23 cellular contexts compared by ENCODE assay signal in the genomic region with DNA sequence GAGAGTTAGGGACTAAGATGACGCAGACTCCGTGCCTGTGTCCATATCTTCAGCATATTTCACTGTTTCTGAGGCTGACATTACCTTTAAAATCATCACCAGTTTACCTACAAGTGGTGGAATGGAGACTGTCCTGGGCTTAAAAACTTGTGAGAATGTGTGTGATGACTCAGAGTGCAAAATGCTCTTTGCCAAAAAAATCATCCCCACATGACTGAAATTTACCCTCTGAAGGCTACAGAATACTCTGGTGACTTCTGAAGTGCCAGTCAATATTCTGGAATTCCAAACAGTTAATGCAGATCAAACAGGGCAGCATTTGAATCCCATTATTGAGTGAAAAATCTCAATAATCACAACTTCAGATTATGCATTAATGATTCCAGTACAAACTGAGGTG.
"Had no signal": no experiment of that assay in that cellular context is flagged by ENCODE, and none has a peak within 500 bp of the region (broad histone marks: within the 10 kb centered on the region; RNA-seq: fewer than 3 reads in every experiment).

No MANE protein-coding gene starts in this region.

- H3K27ac Mint-ChIP-seq: activated CD4-positive, alpha-beta T cell treated with anti-CD3 and anti-CD28 coated beads for 36 hours; activated CD8-positive, alpha-beta memory T cell treated with anti-CD3 and anti-CD28 coated beads, Interleukin-2, amount 10 ng/mL, durations not matched to agents 7 days and 5 days; activated CD8-positive, alpha-beta T cell treated with anti-CD3 and anti-CD28 coated beads, Interleukin-2, amount 10 ng/mL, durations not matched to agents 7 days and 5 days; activated naive CD4-positive, alpha-beta T cell treated with anti-CD3 and anti-CD28 coated beads, Interleukin-2, amount 50 U/mL, for 24 hours; activated naive CD8-positive, alpha-beta T cell treated with anti-CD3 and anti-CD28 coated beads, Interleukin-2, amount 50 U/mL, for 24 hours; activated T-helper 2 cell treated with anti-CD3 and anti-CD28 coated beads, Interferon-gamma antibody, Interleukin-2, Interleukin-4, amounts not matched to agents 10 μg/mL and 5 μg/mL and 100 μg/mL, durations not matched to agents 14 hours and 24 hours and 36 hours; nephron; progenitor cell of endocrine pancreas had no signal

- H3K4me3 ChIP-seq: colonic mucosa, left ventricle myocardium inferior, lung, skin epidermis, testis, transverse colon had no signal

- H3K4me3 Mint-ChIP-seq: activated CD4-positive, alpha-beta T cell treated with anti-CD3 and anti-CD28 coated beads for 36 hours; activated CD8-positive, alpha-beta memory T cell treated with anti-CD3 and anti-CD28 coated beads, Interleukin-2, amount 10 ng/mL, durations not matched to agents 7 days and 5 days; activated CD8-positive, alpha-beta T cell treated with anti-CD3 and anti-CD28 coated beads, Interleukin-2, amount 10 ng/mL, durations not matched to agents 7 days and 5 days; activated naive CD4-positive, alpha-beta T cell treated with anti-CD3 and anti-CD28 coated beads, Interleukin-2, amount 50 U/mL, for 24 hours; activated naive CD8-positive, alpha-beta T cell treated with anti-CD3 and anti-CD28 coated beads, Interleukin-2, amount 50 U/mL, for 24 hours; nephron had no signal

- H3K27me3 Mint-ChIP-seq: activated CD8-positive, alpha-beta memory T cell treated with anti-CD3 and anti-CD28 coated beads, Interleukin-2, amount 10 ng/mL, durations not matched to agents 7 days and 5 days; activated naive CD4-positive, alpha-beta T cell treated with anti-CD3 and anti-CD28 coated beads, Interleukin-2, amount 50 U/mL, for 24 hours had no signal

- H3K4me1 Mint-ChIP-seq: activated CD4-positive, alpha-beta T cell treated with anti-CD3 and anti-CD28 coated beads for 36 hours; activated CD8-positive, alpha-beta memory T cell treated with anti-CD3 and anti-CD28 coated beads, Interleukin-2, amount 10 ng/mL, durations not matched to agents 7 days and 5 days; activated naive CD4-positive, alpha-beta T cell treated with anti-CD3 and anti-CD28 coated beads, Interleukin-2, amount 50 U/mL, for 24 hours; activated naive CD8-positive, alpha-beta T cell treated with anti-CD3 and anti-CD28 coated beads, Interleukin-2, amount 50 U/mL, for 24 hours; nephron had no signal

- ATAC-seq: activated CD4-positive, alpha-beta T cell treated with anti-CD3 and anti-CD28 coated beads for 36 hours; activated CD8-positive, alpha-beta memory T cell treated with anti-CD3 and anti-CD28 coated beads, Interleukin-2, amount 10 ng/mL, durations not matched to agents 7 days and 5 days; activated CD8-positive, alpha-beta T cell treated with anti-CD3 and anti-CD28 coated beads, Interleukin-2, amount 10 ng/mL, durations not matched to agents 7 days and 5 days; activated naive CD8-positive, alpha-beta T cell treated with anti-CD3 and anti-CD28 coated beads, Interleukin-2, amount 50 U/mL, for 24 hours; sciatic nerve; stimulated activated naive CD8-positive, alpha-beta T cell treated with anti-CD3 and anti-CD28 coated beads, Interleukin-15, Interleukin-2, amounts not matched to agents 100 U/mL and 50 U/mL, for 24 hours had no signal

- DNase-seq: activated CD4-positive, alpha-beta T cell treated with anti-CD3 and anti-CD28 coated beads for 36 hours; activated CD4-positive, CD25-positive, alpha-beta regulatory T cell; activated CD8-positive, alpha-beta memory T cell treated with anti-CD3 and anti-CD28 coated beads, Interleukin-2, amount 10 ng/mL, durations not matched to agents 7 days and 5 days; activated CD8-positive, alpha-beta T cell treated with anti-CD3 and anti-CD28 coated beads, Interleukin-2, amount 10 ng/mL, durations not matched to agents 7 days and 5 days; activated naive CD8-positive, alpha-beta T cell treated with anti-CD3 and anti-CD28 coated beads, Interleukin-2, amount 50 U/mL, for 24 hours; activated T-cell treated with anti-CD3 and anti-CD28 coated beads, Interleukin-2, amount 50 U/mL, for 48 hours; amygdala; colonic mucosa; effector memory CD4-positive, alpha-beta T cell; erythroblast; left ventricle myocardium inferior; stimulated activated CD4-positive, alpha-beta T cell treated with anti-CD3 and anti-CD28 coated beads, Interleukin-12 subunit alpha, Interleukin-12 subunit beta, amount 100 ng/mL, for 4 hours; stimulated activated CD4-positive, alpha-beta T cell treated with anti-CD3 and anti-CD28 coated beads, Interleukin-4, amount 100 ng/mL, for 1 hour; stimulated activated naive CD8-positive, alpha-beta T cell treated with anti-CD3 and anti-CD28 coated beads, Interleukin-15, Interleukin-2, amounts not matched to agents 100 U/mL and 50 U/mL, for 24 hours; testis; transverse colon had no signal

- H3K9me3 Mint-ChIP-seq: activated naive CD4-positive, alpha-beta T cell treated with anti-CD3 and anti-CD28 coated beads, Interleukin-2, amount 50 U/mL, for 24 hours; nephron had no signal

- H3K9me3 ChIP-seq: colonic mucosa, left ventricle myocardium inferior, testis, transverse colon had no signal

- H3K4me1 ChIP-seq: colonic mucosa, left ventricle myocardium inferior, testis, transverse colon had no signal

- H3K36me3 ChIP-seq: colonic mucosa, left ventricle myocardium inferior, transverse colon had no signal

- H3K27ac ChIP-seq: colonic mucosa, left ventricle myocardium inferior, skin epidermis, testis, transverse colon had no signal

- H3K36me3 Mint-ChIP-seq: activated CD8-positive, alpha-beta memory T cell treated with anti-CD3 and anti-CD28 coated beads, Interleukin-2, amount 10 ng/mL, durations not matched to agents 7 days and 5 days; activated naive CD4-positive, alpha-beta T cell treated with anti-CD3 and anti-CD28 coated beads, Interleukin-2, amount 50 U/mL, for 24 hours had no signal

- H3K27me3 ChIP-seq: colonic mucosa, testis, transverse colon had no signal
